10 cellular contexts compared by ENCODE assay signal in the genomic region with DNA sequence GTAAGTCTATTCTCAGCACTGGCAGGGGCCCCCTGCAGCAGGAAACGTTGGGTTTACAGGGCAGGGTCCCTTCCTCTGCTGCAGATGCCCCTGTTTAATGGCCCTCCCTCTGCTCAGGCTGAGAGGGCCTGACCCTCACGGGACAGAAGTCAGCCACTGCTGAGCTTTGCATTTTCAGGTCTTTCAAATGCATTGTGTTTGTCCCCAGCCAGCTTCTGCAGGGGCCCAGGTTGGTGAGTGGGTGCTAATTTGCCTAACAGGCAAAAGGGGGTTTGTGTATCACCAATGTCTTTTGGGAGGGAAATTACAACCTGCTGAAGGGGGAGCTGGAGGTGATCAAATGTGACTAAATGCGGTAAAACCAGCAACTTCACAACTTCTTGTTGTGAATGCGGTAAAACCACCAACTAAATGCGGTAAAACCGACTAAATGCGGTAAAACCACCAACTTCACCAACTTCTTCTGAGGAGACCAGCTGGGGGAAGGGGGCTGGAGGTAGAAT. TPM values are rescaled to one million over a fixed set of nuclear protein-coding genes. Genes with fewer than 3 reads are reported as not detected.
DNase-seq lines count a peak whose midpoint lies in the region; ATAC-seq and TF ChIP-seq lines count a peak whose summit lies in the region.
"Had no signal": no experiment of that assay in that cellular context is flagged by ENCODE, and none has a peak within 500 bp of the region (broad histone marks: within the 10 kb centered on the region; RNA-seq: fewer than 3 reads in every experiment).

No MANE protein-coding gene starts in this region.

- H3K27me3 ChIP-seq in HAP-1 (ENCODE audit: low read depth) = no peaks in the 10 kb centered on the region

- H3K4me3 ChIP-seq in HAP-1 (no peak overlapping the region), mucosa of descending colon (no peak overlapping the region)
- H3K4me3 ChIP-seq: thoracic aorta had no signal

- H3K4me1 ChIP-seq in HAP-1 (no peaks in the 10 kb centered on the region), mucosa of descending colon (ENCODE audit: low read depth) (no peaks in the 10 kb centered on the region)

- no peak overlapping the region for H3K4me3 Mint-ChIP-seq in activated naive CD8-positive, alpha-beta T cell treated with anti-CD3 and anti-CD28 coated beads for 36 hours

- ATAC-seq in GM21360 (IDR thresholded peaks at IDR 0.05; ENCODE audit: unreplicated experiment) (peak; percentile 44), HG03196 (IDR thresholded peaks at IDR 0.05; ENCODE audit: unreplicated experiment) (peak; percentile 20), mucosa of descending colon (no peak)

- H3K27ac Mint-ChIP-seq in activated naive CD8-positive, alpha-beta T cell treated with anti-CD3 and anti-CD28 coated beads for 36 hours = no peak overlapping the region

- no peaks in the 10 kb centered on the region for H3K36me3 ChIP-seq in HAP-1 (replicated peaks)
- no peaks in the 10 kb centered on the region for H3K36me3 ChIP-seq in mucosa of descending colon (ENCODE audit: low read depth)
- H3K36me3 ChIP-seq: thoracic aorta had no signal

- H3K27me3 Mint-ChIP-seq in activated naive CD8-positive, alpha-beta T cell treated with anti-CD3 and anti-CD28 coated beads for 36 hours = no peaks in the 10 kb centered on the region

- no peaks in the 10 kb centered on the region for H3K9me3 ChIP-seq in HAP-1
- no peaks in the 10 kb centered on the region for H3K9me3 ChIP-seq in mucosa of descending colon
- H3K9me3 ChIP-seq: thoracic aorta had no signal

- H3K36me3 Mint-ChIP-seq in activated naive CD8-positive, alpha-beta T cell treated with anti-CD3 and anti-CD28 coated beads for 36 hours = no peaks in the 10 kb centered on the region

- H3K9me3 Mint-ChIP-seq in activated naive CD8-positive, alpha-beta T cell treated with anti-CD3 and anti-CD28 coated beads for 36 hours = no peaks in the 10 kb centered on the region

- TF ChIP-seq CTCF in GM13977 (IDR thresholded peaks at IDR 0.05; ENCODE audit: extremely low read depth, insufficient read depth, missing control alignments) (no peak), mucosa of descending colon (IDR thresholded peaks at IDR 0.05) (no peak)

- intact Hi-C loops in mucosa of descending colon (cut with DNase I, micrococcal nuclease) = no loop called here

- H3K4me1 Mint-ChIP-seq in activated naive CD8-positive, alpha-beta T cell treated with anti-CD3 and anti-CD28 coated beads for 36 hours = peaks cover 27% of the 10 kb centered on the region

- in situ Hi-C loops in GM13977 (cut with MboI; ENCODE audit: low pct_unique_long_range_greater_than_20kb, low sequenced_read_pairs, unreplicated experiment) = no loop called here
- in situ Hi-C loops in HAP-1 (cut with MboI; ENCODE audit: low sequenced_read_pairs) = no loop called here

- peak; percentile 49 for DNase-seq in GM13977 (ENCODE audit: low spot score)
- DNase-seq in activated naive CD8-positive, alpha-beta T cell treated with anti-CD3 and anti-CD28 coated beads for 36 hours = peak; percentile 15
- no peak for DNase-seq in HAP-1 (ENCODE audit: low spot score in 2 of 2)
- DNase-seq in mucosa of descending colon = no peak
- no peak for DNase-seq in NCI-H1417 (lab: John Stamatoyannopoulos, UW)
- DNase-seq in NCI-H1048 (lab: John Stamatoyannopoulos, UW) = no peak
- DNase-seq: DMS79 had no signal

RNA-seq across cellular contexts. Expression of gene UBE2E1, which starts 44.8 kb away (rescaled TPM):
- 10 to 100 TPM; 73.9 to 74.9 TPM for total RNA-seq in activated naive CD8-positive, alpha-beta T cell treated with anti-CD3 and anti-CD28 coated beads for 36 hours
- total RNA-seq in mucosa of descending colon = 100 to 1,000 TPM in 1 of 3 donors, 10 to 100 TPM in 2; 84.7 to 111 (median 86.8) TPM

Comparison
In these comparisons a context has a peak if more than half of its experiments do, and no peak if none do; other contexts are left out.
1. DNase-seq: peak in GM13977 (single experiment) and activated naive CD8-positive, alpha-beta T cell treated with anti-CD3 and anti-CD28 coated beads for 36 hours (single experiment); none in HAP-1 (0 of 2), mucosa of descending colon (0 of 3), NCI-H1417 (0 of 3) and NCI-H1048 (single experiment).